ENCODE assay signal across 9 cellular contexts in genomic region chr6:128882560-128882959, GRCh38. TPM values are rescaled to one million over a fixed set of nuclear protein-coding genes. Genes with fewer than 3 reads are reported as not detected.
DNase-seq lines count a peak whose midpoint lies in the region; ATAC-seq and TF ChIP-seq lines count a peak whose summit lies in the region.
"Had no signal": no experiment of that assay in that cellular context is flagged by ENCODE, and none has a peak within 500 bp of the region (broad histone marks: within the 10 kb centered on the region; RNA-seq: fewer than 3 reads in every experiment).

No MANE protein-coding gene starts in this region.

- no peaks in the 10 kb centered on the region for H3K9me3 ChIP-seq in SK-N-SH

- H3K4me3 ChIP-seq in BJ (ENCODE audit: low read depth, low read length) = peak overlapping the region; percentile 68
- H3K4me3 ChIP-seq in SK-N-SH (ENCODE audit: low read depth in 2 of 2, low read length in 1 of 2) = peak overlapping the region in 1 of 2 experiments; percentile 48; a peak in 1 of 4 replicates

- H3K27me3 ChIP-seq in BJ (ENCODE audit: control insufficient read depth, insufficient read depth, low read length) = no peaks in the 10 kb centered on the region
- no peaks in the 10 kb centered on the region; the same call in 1 of the 2 replicates for H3K27me3 ChIP-seq in SK-N-SH (ENCODE audit: insufficient read depth)

- POLR2A ChIA-PET in BJ (lab: Charles Lee) = no interaction called here
- POLR2A ChIA-PET in SK-N-SH (lab: Yijun Ruan, JAX) = no interaction called here

- TF ChIP-seq RAD21 in SK-N-SH (IDR thresholded peaks at IDR 0.05; ENCODE audit: low read length) = no peak

- ATAC-seq in Right ventricle myocardium superior (ENCODE audit: poor library complexity) = peak; percentile 23

- peak overlapping the region; percentile 64 for H3K4me3 Mint-ChIP-seq in progenitor cell of endocrine pancreas (ENCODE audit: low read depth)

- no peak for DNase-seq in BJ (ENCODE audit: low read depth)
- DNase-seq in SK-N-SH = no peak
- DNase-seq in Right ventricle myocardium superior = no peak
- DNase-seq in progenitor cell of endocrine pancreas (ENCODE audit: low spot score, unreplicated experiment) = no peak
- no peak for DNase-seq in SHP77 (lab: John Stamatoyannopoulos, UW)
- no peak for DNase-seq in EL
- DNase-seq in cerebellar cortex (ENCODE audit: low spot score) = no peak
- no peak for DNase-seq in NK-92 (lab: John Stamatoyannopoulos, UW; ENCODE audit: unreplicated experiment)
- DNase-seq: NCI-H446 treated with DMSO at 0.1 percent for 48 hours had no signal

- intact Hi-C loops in Right ventricle myocardium superior (cut with DNase I) = no loop called here

- H3K9ac ChIP-seq in SK-N-SH = no peak overlapping the region

- no peaks in the 10 kb centered on the region for H3K79me2 ChIP-seq in SK-N-SH (ENCODE audit: insufficient read depth)

- H3K27ac ChIP-seq in SK-N-SH (ENCODE audit: low read depth in 2 of 2, low read length in 1 of 2) = no peak overlapping the region

- H3K36me3 ChIP-seq in BJ (ENCODE audit: control insufficient read depth, insufficient read depth, low read length) (no peaks in the 10 kb centered on the region), SK-N-SH (replicated peaks in 1 of 2; ENCODE audit: control insufficient read depth in 1 of 2, insufficient read depth in 2 of 2, low read length in 1 of 2) (no peaks in the 10 kb centered on the region)

- H3F3A ChIP-seq in SK-N-SH (replicated peaks; ENCODE audit: insufficient read depth) = no peaks in the 10 kb centered on the region

- peak overlapping the region; percentile 71 for H3K4me2 ChIP-seq in SK-N-SH

- H3K36me3 Mint-ChIP-seq in progenitor cell of endocrine pancreas (ENCODE audit: insufficient read depth) = no peaks in the 10 kb centered on the region

- peaks cover 37% of the 10 kb centered on the region for H3K27me3 Mint-ChIP-seq in progenitor cell of endocrine pancreas

- no peaks in the 10 kb centered on the region for H4K20me1 ChIP-seq in SK-N-SH (ENCODE audit: insufficient read depth)

- H3K9me3 Mint-ChIP-seq in progenitor cell of endocrine pancreas (ENCODE audit: low read depth) = no peaks in the 10 kb centered on the region

- TF ChIP-seq CTCF in BJ (IDR thresholded peaks at IDR 0.05; ENCODE audit: insufficient read depth, low read depth, low read length) (no peak), SK-N-SH (IDR thresholded peaks at IDR 0.05) (no peak), progenitor cell of endocrine pancreas (IDR thresholded peaks at IDR 0.05; ENCODE audit: unreplicated experiment) (no peak)

- no peak for TF ChIP-seq EP300 in SK-N-SH (IDR thresholded peaks at IDR 0.05; ENCODE audit: borderline replicate concordance in 1 of 2, low read depth in 1 of 2, low read length in 1 of 2)

- H3K4me1 ChIP-seq in SK-N-SH (ENCODE audit: control insufficient read depth in 1 of 2, insufficient read depth in 2 of 2, low read depth in 1 of 2, low read length in 1 of 2) = no peaks in the 10 kb centered on the region

- CTCF ChIA-PET in BJ (lab: Yijun Ruan, JAX) (no interaction called here), SK-N-SH (lab: Yijun Ruan, JAX) (no interaction called here)

- WGBS in SK-N-SH (ENCODE audit: low lambda C conversion rate) = 67% methylated on average over 2 of the region's 2 CpGs

- H3K9me2 ChIP-seq in SK-N-SH = no peaks in the 10 kb centered on the region

- H3K27ac Mint-ChIP-seq in progenitor cell of endocrine pancreas = no peak overlapping the region

- H3K4me1 Mint-ChIP-seq in progenitor cell of endocrine pancreas (ENCODE audit: low read depth) = peaks cover 3% of the 10 kb centered on the region

- peak overlapping the region; percentile 63; the same call in 1 of the 2 replicates for H2AFZ ChIP-seq in SK-N-SH (ENCODE audit: low read depth)

TF ChIP-seq in SK-N-SH, 30 proteins besides CTCF, POLR2A, EP300 and RAD21:
- no peak for TF ChIP-seq TAF1 (IDR thresholded peaks at IDR 0.05; ENCODE audit: borderline replicate concordance, low read depth, low read length)
- TF ChIP-seq EZH2phosphoT487 (IDR thresholded peaks at IDR 0.05; ENCODE audit: borderline replicate concordance, low read depth) = no peak
TF ChIP-seq in SK-N-SH: peak in this region for 0.

RNA-seq across cellular contexts. Expression of gene LAMA2, which starts 0.4 kb away (rescaled TPM):
- 45.3 and 50.0 TPM in 2 replicates for polyA plus RNA-seq in BJ (2011; rRNA removed)
- 23.2 and 24.9 TPM in 2 replicates for polyA minus RNA-seq in BJ (2011; rRNA and poly(A)+ RNA removed)
- polyA plus RNA-seq in SK-N-SH (2012; rRNA removed) = 0.21 and 0.92 TPM in 2 replicates
- polyA plus RNA-seq in SK-N-SH (2012; cell fraction: cytosol; rRNA removed) = 0.30 and 1.1 TPM in 2 replicates
- 0.25 and 0.58 TPM in 2 replicates for polyA plus RNA-seq in SK-N-SH (2012; cell fraction: nucleus; rRNA removed)
- total RNA-seq in Right ventricle myocardium superior = 115 TPM
- total RNA-seq in progenitor cell of endocrine pancreas = 0.22 and 0.42 TPM in 2 replicates

Comparison
In these comparisons a context has a peak if more than half of its experiments do, and no peak if none do; other contexts are left out.
1. RNA of gene LAMA2, which starts 0.4 kb away (total RNA-seq): 115 TPM in Right ventricle myocardium superior (single experiment); 0.22 to 0.42 TPM in progenitor cell of endocrine pancreas; every median in the first group is over 10 times any median in the second.